ENCODE assay signal across 9 cellular contexts in the genomic region with DNA sequence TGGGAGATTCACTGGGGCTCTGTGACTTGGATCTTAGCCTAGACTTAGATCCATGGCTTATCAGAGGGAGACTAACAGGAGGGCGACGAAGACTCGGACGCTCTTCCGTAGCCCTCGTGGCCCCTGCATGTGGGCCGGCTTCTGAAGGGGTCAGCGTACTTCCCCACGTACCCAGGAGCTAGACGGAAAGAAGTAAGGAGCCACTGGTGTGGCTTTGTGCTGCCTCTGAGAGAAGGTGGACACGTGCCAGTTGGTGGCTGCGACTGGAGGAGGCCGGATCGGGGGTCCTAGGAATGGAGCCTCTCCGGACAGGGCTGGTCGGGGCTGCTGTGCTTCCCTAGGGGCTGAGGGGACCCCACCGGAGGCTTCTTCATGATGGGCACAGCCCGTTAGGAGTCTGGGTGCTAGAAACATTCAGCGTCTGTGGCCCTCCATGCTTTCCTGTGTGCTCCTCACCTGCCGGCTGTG. TPM values are rescaled to one million over a fixed set of nuclear protein-coding genes. Genes with fewer than 3 reads are reported as not detected.
A peak's percentile ranks its signal among the peaks of the same experiment; 100 is the strongest.
DNase-seq lines count a peak whose midpoint lies in the region; ATAC-seq, FAIRE-seq and TF ChIP-seq lines count a peak whose summit lies in the region.
"Had no signal": no experiment of that assay in that cellular context is flagged by ENCODE, and none has a peak within 500 bp of the region (broad histone marks: within the 10 kb centered on the region; RNA-seq: fewer than 3 reads in every experiment).

No MANE protein-coding gene starts in this region.

- peaks cover 3% of the 10 kb centered on the region for H3K79me1 ChIP-seq in neuronal stem cell (ENCODE audit: low read depth, low read length)

- no peak overlapping the region for H2BK12ac ChIP-seq in neuronal stem cell (ENCODE audit: low read length)

- TF ChIP-seq RAD21 in K562 (CRISPR knock-in tag; conservative IDR thresholded peaks at IDR 0.05 in 1 of 2, IDR thresholded peaks at IDR 0.05 in 1 of 2) = no peak

- no peak for FAIRE-seq in K562 (lab: Jason Lieb, UNC)
- FAIRE-seq: TTC549 had no signal

- no peak overlapping the region for H2BK5ac ChIP-seq in neuronal stem cell (ENCODE audit: low read length)

- in situ Hi-C loops in K562 (cut with MboI) = no loop called here

- H3K4me2 ChIP-seq in K562 (ENCODE audit: insufficient read depth, low read length) (peak overlapping the region; percentile 81), neuronal stem cell (ENCODE audit: insufficient read depth, low read length, poor library complexity, severe bottlenecking) (no peak overlapping the region)

- ATAC-seq in K562 = no peak

- H4K91ac ChIP-seq in neuronal stem cell (ENCODE audit: low read depth, low read length, poor library complexity) = no peak overlapping the region

- TF ChIP-seq EP300 in K562 (IDR thresholded peaks at IDR 0.05; ENCODE audit: low read length) = no peak

- no peaks in the 10 kb centered on the region for H3K9me1 ChIP-seq in K562 (ENCODE audit: control insufficient read depth, insufficient read depth, low read length)

- H3K4ac ChIP-seq in neuronal stem cell (ENCODE audit: low read length) = no peak overlapping the region

- TF ChIP-seq POLR2A in K562 (conservative IDR thresholded peaks at IDR 0.05) = no peak

- peaks cover 33% of the 10 kb centered on the region for H3K79me2 ChIP-seq in K562 (ENCODE audit: control insufficient read depth, insufficient read depth, low read length)

- H2BK15ac ChIP-seq in neuronal stem cell (ENCODE audit: low read length) = no peak overlapping the region

- no peaks in the 10 kb centered on the region for H3K27me3 ChIP-seq in K562 (ENCODE audit: control insufficient read depth in 2 of 2, insufficient read depth in 2 of 2, low read length in 2 of 2)
- peaks cover 0 to 12% (median 0%) of the 10 kb centered on the region in 3 experiments for H3K27me3 ChIP-seq in neuronal stem cell (ENCODE audit: control insufficient read depth in 3 of 3, insufficient read depth in 3 of 3, low read depth in 1 of 3, low read length in 3 of 3)

- no peak overlapping the region for H2BK120ac ChIP-seq in neuronal stem cell (ENCODE audit: low read depth, low read length)

- H2AK5ac ChIP-seq in neuronal stem cell (ENCODE audit: low read depth, low read length) = peak overlapping the region; percentile 44

- H3K36me3 ChIP-seq in ES-I3 (ENCODE audit: insufficient read depth, low read length) (no peaks in the 10 kb centered on the region), K562 (ENCODE audit: control insufficient read depth, insufficient read depth, low read length) (peaks cover 14% of the 10 kb centered on the region; the same call in 2 of the 3 replicates), neuronal stem cell (replicated peaks in 1 of 2; ENCODE audit: control insufficient read depth in 2 of 2, insufficient read depth in 2 of 2, low read length in 2 of 2) (no peaks in the 10 kb centered on the region)

- H4K8ac ChIP-seq in neuronal stem cell (ENCODE audit: low read depth, low read length) = no peak overlapping the region

- no peaks in the 10 kb centered on the region for H4K20me1 ChIP-seq in K562 (replicated peaks; ENCODE audit: control insufficient read depth, insufficient read depth, low read length)

- peak; percentile 34 for DNase-seq in MV-4-11 (lab: John Stamatoyannopoulos, UW)
- DNase-seq in K562 (ENCODE audit: extremely low read depth in 1 of 4, low spot score in 3 of 4) = no peak
- DNase-seq in neuronal stem cell (ENCODE audit: low spot score) = no peak
- no peak for DNase-seq in ureter (ENCODE audit: low spot score)
- DNase-seq in NCI-H2081 (lab: John Stamatoyannopoulos, UW) = no peak
- no peak for DNase-seq in amniotic stem cell (lab: John Stamatoyannopoulos, UW)
- DNase-seq in NCI-H1092 treated with DMSO at 0.1 percent for 48 hours (lab: John Stamatoyannopoulos, UW) = no peak

- H3K27ac ChIP-seq in K562 (ENCODE audit: extremely low read depth, low read depth, low read length) (peak overlapping the region; percentile 78), neuronal stem cell (replicated peaks; ENCODE audit: low read length) (no peak overlapping the region)

- H3K4me1 ChIP-seq in ES-I3 (ENCODE audit: insufficient read depth, low read length) = peaks cover 4% of the 10 kb centered on the region; the same call in 1 of the 2 replicates
- H3K4me1 ChIP-seq in K562 (replicated peaks in 1 of 2; ENCODE audit: control insufficient read depth in 2 of 2, insufficient read depth in 2 of 2, low read length in 2 of 2) = peaks cover 27 to 29% of the 10 kb centered on the region in 2 experiments
- peaks cover 0 to 9% of the 10 kb centered on the region in 2 donors for H3K4me1 ChIP-seq in neuronal stem cell (ENCODE audit: control insufficient read depth in 2 of 2, insufficient read depth in 1 of 2, low read depth in 1 of 2, low read length in 2 of 2)

- CTCF ChIA-PET in K562 (lab: Yijun Ruan, JAX; ENCODE audit: low intra/inter-chr PET ratio) = interaction anchor here (0.6 kb wide), 1 partner anchor 52 kb away, joined by 3 read pairs; no protein-coding TSS in a partner anchor

- H3K14ac ChIP-seq in neuronal stem cell (ENCODE audit: low read length) = no peak overlapping the region

- peak overlapping the region; percentile 83; the same call in 1 of the 2 replicates for H3K9ac ChIP-seq in ES-I3 (ENCODE audit: low read depth, low read length)
- peak overlapping the region; percentile 67 to 93 for H3K9ac ChIP-seq in K562 (ENCODE audit: insufficient read depth in 1 of 2, low read depth in 2 of 2, low read length in 2 of 2)
- H3K9ac ChIP-seq in neuronal stem cell (ENCODE audit: low read depth, low read length, poor library complexity) = no peak overlapping the region

- no peak for TF ChIP-seq CTCF in K562 (IDR thresholded peaks at IDR 0.05 in 2 of 3, conservative IDR thresholded peaks at IDR 0.05 in 1 of 3; ENCODE audit: insufficient read depth in 2 of 3, low read depth in 1 of 3, low read length in 3 of 3)

- H3K4me3 ChIP-seq in K562 = peak overlapping the region; percentile 60; the same call in 1 of the 2 replicates
- no peak overlapping the region for H3K4me3 ChIP-seq in neuronal stem cell (ENCODE audit: low read length in 2 of 2)

- POLR2A ChIA-PET in K562 (lab: Yijun Ruan, JAX) = interaction anchor here (0.7 to 1.5 kb wide), 4 partner anchors 8 to 26 kb away, joined by 3 to 4 read pairs (median 3); no protein-coding TSS in a partner anchor

- H3K18ac ChIP-seq in neuronal stem cell (ENCODE audit: low read length) = peak overlapping the region; percentile 29

- no TSS peak for BruUV-seq in K562 (replicated peaks; lab: Mats Ljungman, UMichigan)

- no peaks in the 10 kb centered on the region for H3K9me3 ChIP-seq in ES-I3 (ENCODE audit: control insufficient read depth, insufficient read depth, low read length)
- H3K9me3 ChIP-seq in K562 (replicated peaks; ENCODE audit: control insufficient read depth, insufficient read depth, low read depth, low read length) = no peaks in the 10 kb centered on the region
- H3K9me3 ChIP-seq in neuronal stem cell (replicated peaks in 1 of 2; ENCODE audit: control insufficient read depth in 2 of 2, insufficient read depth in 1 of 2, low read depth in 1 of 2, low read length in 2 of 2) = peaks cover 0 to 2% of the 10 kb centered on the region in 2 donors

- intact Hi-C loops in K562 (cut with micrococcal nuclease) = no loop called here

- H2AFZ ChIP-seq in K562 (ENCODE audit: low read depth, low read length) (peak overlapping the region; percentile 96), neuronal stem cell (ENCODE audit: low read length) (no peak overlapping the region)

- H3K23ac ChIP-seq in neuronal stem cell (ENCODE audit: low read depth, low read length, poor library complexity) = no peak overlapping the region

- 53% methylated on average over 20 of the region's 20 CpGs for WGBS in K562 (ENCODE audit: insufficient coverage, low coverage, missing lambda C conversion rate)
- WGBS in neuronal stem cell (ENCODE audit: extremely low coverage in 2 of 2, insufficient read length in 2 of 2, insufficient replicate concordance in 1 of 2), 2 donors = no CpG with 5 or more reads among the region's 20 CpGs

TF ChIP-seq in K562, 482 proteins besides CTCF, POLR2A, EP300 and RAD21 (continues in another document):
- TF ChIP-seq, protein P1, sequence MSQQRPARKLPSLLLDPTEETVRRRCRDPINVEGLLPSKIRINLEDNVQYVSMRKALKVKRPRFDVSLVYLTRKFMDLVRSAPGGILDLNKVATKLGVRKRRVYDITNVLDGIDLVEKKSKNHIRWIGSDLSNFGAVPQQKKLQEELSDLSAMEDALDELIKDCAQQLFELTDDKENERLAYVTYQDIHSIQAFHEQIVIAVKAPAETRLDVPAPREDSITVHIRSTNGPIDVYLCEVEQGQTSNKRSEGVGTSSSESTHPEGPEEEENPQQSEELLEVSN (IDR thresholded peaks at IDR 0.05; ENCODE audit: borderline replicate concordance in 1 of 2, extremely low read depth in 1 of 2, insufficient read depth in 1 of 2, insufficient read length in 1 of 2, low read depth in 1 of 2, low read length in 1 of 2, poor library complexity in 1 of 2, severe bottlenecking in 1 of 2) = peak in 1 of 2 experiments; percentile 24

RNA-seq across cellular contexts. Expression of gene NRROS, which starts 1.0 kb away (rescaled TPM):
- total RNA-seq in K562 (2011; cell fraction: chromatin; rRNA removed; ENCODE audit: low replicate concordance) = 7.2 and 22.0 TPM in 2 replicates
- total RNA-seq in K562 (2011; cell fraction: nucleolus; rRNA removed) = 15.8 and 20.0 TPM in 2 replicates
- 8.9 and 10.3 TPM in 2 replicates for total RNA-seq in K562 (2011; cell fraction: nucleoplasm; rRNA removed)
- total RNA-seq in K562 (2014; rRNA removed) = 4.6 and 6.9 TPM in 2 replicates
- 1.2 and 2.1 TPM in 2 replicates for total RNA-seq in K562 (2014; rRNA removed; fragmentation: Illumina TruSeq; extraction: Trizol)
- total RNA-seq in K562 (2015; rRNA removed; fragmentation: Illumina TruSeq; extraction: Trizol) = 3.7 and 3.8 TPM in 2 replicates
- 13.0 and 13.8 TPM in 2 replicates for total RNA-seq in K562 (2021)
- polyA plus RNA-seq in K562 (2011; rRNA removed) = 2.2 and 7.1 TPM in 2 replicates
- polyA plus RNA-seq in K562 (2011; cell fraction: cytosol; rRNA removed) = 2.7 and 5.0 TPM in 2 replicates
- polyA plus RNA-seq in K562 (2011; cell fraction: nucleus; rRNA removed) = 5.4 and 8.2 TPM in 2 replicates
- polyA plus RNA-seq in K562 (2012) = 16.4 and 25.4 TPM in 2 replicates
- polyA plus RNA-seq in K562 (2014; fragmentation: Illumina TruSeq; extraction: Trizol) = 5.4 and 8.9 TPM in 2 replicates
- under 1 TPM; 0.34 to 0.35 TPM for polyA plus RNA-seq in K562 (2014; fragmentation: Nextera tagmentation; extraction: Ambion mirVana)
- polyA plus RNA-seq in K562 (2014; rRNA removed) = 4.6 and 6.4 TPM in 2 replicates
- 3.0 and 3.7 TPM in 2 replicates for polyA minus RNA-seq in K562 (2011; rRNA and poly(A)+ RNA removed)
- polyA minus RNA-seq in K562 (2011; cell fraction: cytosol; rRNA and poly(A)+ RNA removed) = 5.2 and 6.3 TPM in 2 replicates
- polyA minus RNA-seq in K562 (2011; cell fraction: nucleus; rRNA and poly(A)+ RNA removed) = 2.1 and 4.6 TPM in 2 replicates
- polyA plus RNA-seq in neuronal stem cell (2013, experiment 1 of 2) = 2.1 TPM
- polyA plus RNA-seq in neuronal stem cell (2013, experiment 2 of 2) = 2.0 TPM
- total RNA-seq in ureter = 4.2 TPM
